16 cellular contexts compared by ENCODE assay signal in genomic region chr7:32037650-32038198, GRCh38. TPM values are rescaled to one million over a fixed set of nuclear protein-coding genes. Genes with fewer than 3 reads are reported as not detected.
DNase-seq lines count a peak whose midpoint lies in the region; ATAC-seq and TF ChIP-seq lines count a peak whose summit lies in the region.
"Had no signal": no experiment of that assay in that cellular context is flagged by ENCODE, and none has a peak within 500 bp of the region (broad histone marks: within the 10 kb centered on the region; RNA-seq: fewer than 3 reads in every experiment).

No MANE protein-coding gene starts in this region.

- H3K27ac ChIP-seq in testis: no peak overlapping the region
- H3K27ac ChIP-seq: BLaER1 treated with 17β-estradiol and CSF1 and Interleukin-3, amounts not matched to agents 10 nM and 100 nM; sigmoid colon; upper lobe of right lung had no signal

- peak; percentile 78 for ATAC-seq in GM18858 (IDR thresholded peaks at IDR 0.05; ENCODE audit: unreplicated experiment)
- peak; percentile 89 for ATAC-seq in GM21390 (IDR thresholded peaks at IDR 0.05; ENCODE audit: unreplicated experiment)
- peak; percentile 86 for ATAC-seq in HG02973 (IDR thresholded peaks at IDR 0.05; ENCODE audit: unreplicated experiment)
- peak; percentile 86 for ATAC-seq in HG03571 (IDR thresholded peaks at IDR 0.05; ENCODE audit: unreplicated experiment)
- ATAC-seq: activated CD8-positive, alpha-beta T cell treated with anti-CD3 and anti-CD28 coated beads, Interleukin-2, amount 10 ng/mL, durations not matched to agents 7 days and 5 days; upper lobe of right lung had no signal

- DNase-seq in NCI-H774 (lab: John Stamatoyannopoulos, UW) (no peak), lower leg skin (ENCODE audit: low spot score in 2 of 2) (no peak), NCI-H187 (lab: John Stamatoyannopoulos, UW) (no peak), testis (no peak)
- DNase-seq: activated CD8-positive, alpha-beta T cell treated with anti-CD3 and anti-CD28 coated beads, Interleukin-2, amount 10 ng/mL, durations not matched to agents 7 days and 5 days; activated naive CD8-positive, alpha-beta T cell treated with anti-CD3 and anti-CD28 coated beads, Interleukin-2, amount 10 ng/mL, durations not matched to agents 7 days and 5 days; GM23248; kidney; sigmoid colon; upper lobe of right lung had no signal

- H3K9me3 ChIP-seq in testis: no peaks in the 10 kb centered on the region
- H3K9me3 ChIP-seq: BLaER1 treated with 17β-estradiol and CSF1 and Interleukin-3, amounts not matched to agents 10 nM and 100 nM; sigmoid colon; upper lobe of right lung had no signal

- no peaks in the 10 kb centered on the region for H3K27me3 ChIP-seq in testis
- H3K27me3 ChIP-seq: BLaER1 treated with 17β-estradiol and CSF1 and Interleukin-3, amounts not matched to agents 10 nM and 100 nM; sigmoid colon; upper lobe of right lung had no signal

- intact Hi-C loops in lower leg skin (cut with DNase I; ENCODE audit: low total_unique reads) (no loop called here), testis (cut with DNase I; ENCODE audit: low total_unique reads) (no loop called here)

- no peaks in the 10 kb centered on the region for H3K36me3 ChIP-seq in testis (ENCODE audit: low read depth, missing control alignments)
- H3K36me3 ChIP-seq: BLaER1 treated with 17β-estradiol and CSF1 and Interleukin-3, amounts not matched to agents 10 nM and 100 nM; sigmoid colon; upper lobe of right lung had no signal

- H3K4me3 ChIP-seq in lower leg skin (ENCODE audit: low read depth, poor library complexity, severe bottlenecking) (no peak overlapping the region), testis (no peak overlapping the region)
- H3K4me3 ChIP-seq: BLaER1 treated with 17β-estradiol and CSF1 and Interleukin-3, amounts not matched to agents 10 nM and 100 nM; GM23248; sigmoid colon; upper lobe of right lung had no signal

- H3K4me1 ChIP-seq in testis: no peaks in the 10 kb centered on the region
- H3K4me1 ChIP-seq: upper lobe of right lung had no signal

- TF ChIP-seq CTCF in lower leg skin (IDR thresholded peaks at IDR 0.05) (no peak), testis (IDR thresholded peaks at IDR 0.05) (no peak)

- TF ChIP-seq POLR2A in lower leg skin (IDR thresholded peaks at IDR 0.05): no peak
- no peak for TF ChIP-seq POLR2A in testis (IDR thresholded peaks at IDR 0.05)

RNA-seq across cellular contexts. Expression of gene PDE1C, which starts 32.5 kb away (rescaled TPM):
- total RNA-seq in lower leg skin (1 to 10 TPM in 3 of 4 donors, under 1 TPM in 1; 0.53 to 3.5 (median 3.0) TPM), testis (1 to 10 TPM; 7.6 to 9.5 TPM)
- polyA plus RNA-seq in testis (ENCODE audit: insufficient read depth, low read depth, low replicate concordance): 9.5 TPM
- total RNA-seq: activated CD8-positive, alpha-beta T cell treated with anti-CD3 and anti-CD28 coated beads, Interleukin-2, amount 10 ng/mL, durations not matched to agents 7 days and 5 days; activated naive CD8-positive, alpha-beta T cell treated with anti-CD3 and anti-CD28 coated beads, Interleukin-2, amount 10 ng/mL, durations not matched to agents 7 days and 5 days; T-helper 2 cell treated with Interferon-gamma antibody and Interleukin-4, amounts not matched to agents 100 ng/mL and 5 ng/mL, for 36 hours had no signal
